Comparison of ENCODE assay signal across 1 cellular context in the genomic region with DNA sequence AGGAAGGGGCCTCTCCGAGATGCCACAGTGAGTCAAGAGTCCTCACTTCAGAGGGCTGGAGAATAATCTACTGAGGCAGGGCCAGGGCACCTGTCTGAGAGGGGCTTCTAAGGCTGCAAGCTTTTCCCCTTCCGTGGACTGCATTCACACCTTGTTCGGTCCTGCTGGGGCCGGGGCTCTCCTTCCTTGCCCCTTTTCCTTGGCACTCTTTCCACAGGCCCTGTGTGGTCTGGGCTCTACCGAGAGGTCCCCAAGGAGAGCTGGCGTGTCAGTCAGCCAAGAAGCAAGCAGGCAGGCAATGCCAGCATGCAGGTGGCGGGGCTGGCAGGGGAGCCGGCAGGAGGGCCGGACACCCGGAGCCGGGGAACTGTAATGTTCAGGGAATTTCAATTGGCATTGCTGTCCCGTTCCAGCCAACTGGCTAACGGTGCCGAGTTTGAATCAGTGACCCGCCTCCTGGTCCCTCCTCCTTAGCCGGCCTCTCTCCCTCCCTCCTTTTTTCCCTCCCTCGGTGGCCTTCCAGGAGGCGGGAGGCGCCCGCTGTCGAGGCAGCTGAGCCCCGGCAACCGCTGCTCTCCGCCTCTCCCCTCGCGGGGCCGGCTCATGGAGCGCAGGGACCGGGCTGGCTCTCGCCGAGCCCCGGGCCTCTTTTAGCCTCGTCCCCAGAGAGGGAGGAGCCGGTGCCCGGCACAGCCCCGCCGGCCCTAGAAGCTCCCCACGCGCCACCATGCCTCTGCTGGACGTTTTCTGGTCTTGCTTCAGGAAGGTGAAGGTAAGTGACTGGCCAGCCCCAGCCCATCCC.
TF ChIP-seq lines count a peak whose summit lies in the region.

A gene with protein sequence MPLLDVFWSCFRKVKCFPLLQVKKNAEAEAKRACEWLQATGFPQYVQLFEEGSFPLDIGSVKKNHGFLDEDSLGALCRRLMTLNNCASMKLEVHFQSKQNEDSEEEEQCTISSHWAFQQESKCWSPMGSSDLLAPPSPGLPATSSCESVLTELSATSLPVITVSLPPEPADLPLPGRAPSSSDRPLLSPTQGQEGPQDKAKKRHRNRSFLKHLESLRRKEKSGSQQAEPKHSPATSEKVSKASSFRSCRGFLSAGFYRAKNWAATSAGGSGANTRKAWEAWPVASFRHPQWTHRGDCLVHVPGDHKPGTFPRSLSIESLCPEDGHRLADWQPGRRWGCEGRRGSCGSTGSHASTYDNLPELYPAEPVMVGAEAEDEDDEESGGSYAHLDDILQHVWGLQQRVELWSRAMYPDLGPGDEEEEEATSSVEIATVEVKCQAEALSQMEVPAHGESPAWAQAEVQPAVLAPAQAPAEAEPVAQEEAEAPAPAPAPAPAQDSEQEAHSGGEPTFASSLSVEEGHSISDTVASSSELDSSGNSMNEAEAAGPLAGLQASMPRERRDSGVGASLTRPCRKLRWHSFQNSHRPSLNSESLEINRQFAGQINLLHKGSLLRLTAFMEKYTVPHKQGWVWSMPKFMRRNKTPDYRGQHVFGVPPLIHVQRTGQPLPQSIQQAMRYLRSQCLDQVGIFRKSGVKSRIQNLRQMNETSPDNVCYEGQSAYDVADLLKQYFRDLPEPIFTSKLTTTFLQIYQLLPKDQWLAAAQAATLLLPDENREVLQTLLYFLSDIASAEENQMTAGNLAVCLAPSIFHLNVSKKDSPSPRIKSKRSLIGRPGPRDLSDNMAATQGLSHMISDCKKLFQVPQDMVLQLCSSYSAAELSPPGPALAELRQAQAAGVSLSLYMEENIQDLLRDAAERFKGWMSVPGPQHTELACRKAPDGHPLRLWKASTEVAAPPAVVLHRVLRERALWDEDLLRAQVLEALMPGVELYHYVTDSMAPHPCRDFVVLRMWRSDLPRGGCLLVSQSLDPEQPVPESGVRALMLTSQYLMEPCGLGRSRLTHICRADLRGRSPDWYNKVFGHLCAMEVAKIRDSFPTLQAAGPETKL (plus strand): TSS at position 511 of the 802 bp plus-strand sequence. CDS start 217 bp downstream, at position 728.

TF ChIP-seq in Ishikawa, 13 proteins besides CTCF, POLR2A, EP300 and RAD21:
- TF ChIP-seq CEBPB (IDR thresholded peaks at IDR 0.05): no peak
- TF ChIP-seq, protein P1, sequence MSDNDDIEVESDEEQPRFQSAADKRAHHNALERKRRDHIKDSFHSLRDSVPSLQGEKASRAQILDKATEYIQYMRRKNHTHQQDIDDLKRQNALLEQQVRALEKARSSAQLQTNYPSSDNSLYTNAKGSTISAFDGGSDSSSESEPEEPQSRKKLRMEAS (IDR thresholded peaks at IDR 0.05): peak; percentile 46; the same call in 1 of the 2 replicates
